In genomic region chr1:61056674-61057439, GRCh38 we compare ENCODE assay signal across 8 cellular contexts. TPM values are rescaled to one million over a fixed set of nuclear protein-coding genes. Genes with fewer than 3 reads are reported as not detected.
DNase-seq lines count a peak whose midpoint lies in the region; ATAC-seq and TF ChIP-seq lines count a peak whose summit lies in the region.

No MANE protein-coding gene starts in this region.

- intact Hi-C loops in activated CD4-positive, alpha-beta T cell treated with anti-CD3 and anti-CD28 coated beads for 36 hours (cut with DNase I, micrococcal nuclease): loop anchor here (1.0 to 10.0 kb wide), 6 partner anchors 20 to 1378 kb away; partner anchors contain the start of genes TM2D1 (in 1 of the 2) and USP1 (in 1 of the 2)

- H3K27ac Mint-ChIP-seq in activated CD4-positive, alpha-beta T cell treated with anti-CD3 and anti-CD28 coated beads for 36 hours: peak overlapping the region; percentile 65

- no peak overlapping the region for H3K27ac ChIP-seq in cardiac muscle cell

- peak; percentile 61 for DNase-seq in activated CD4-positive, alpha-beta T cell treated with anti-CD3 and anti-CD28 coated beads for 36 hours
- no peak for DNase-seq in activated CD4-positive, alpha-beta T cell treated with anti-CD3 and anti-CD28 coated beads for 1 hour
- no peak for DNase-seq in NT2/D1 (ENCODE audit: low read depth, low spot score)
- DNase-seq in adipocyte (ENCODE audit: low read depth): peak; percentile 79
- DNase-seq in cardiac muscle cell (ENCODE audit: low read depth in 1 of 2, low spot score in 1 of 2): peak; percentile 44 to 75
- DNase-seq in omental fat pad (ENCODE audit: low spot score): no peak
- DNase-seq in NCI-H226: no peak

- CTCF ChIA-PET in activated CD4-positive, alpha-beta T cell treated with anti-CD3 and anti-CD28 coated beads for 36 hours (lab: Charles Lee): interaction anchor here (0.5 to 2.0 kb wide), 3 partner anchors 20 to 25 kb away, joined by 3 to 7 read pairs (median 3); no protein-coding TSS in a partner anchor

- peak overlapping the region; percentile 58 for H3K4me3 ChIP-seq in NT2/D1 (ENCODE audit: insufficient read length, low read depth)
- H3K4me3 ChIP-seq in adipocyte (ENCODE audit: low read length): peak overlapping the region; percentile 96
- peak overlapping the region; percentile 71 for H3K4me3 ChIP-seq in cardiac muscle cell

- no peak for TF ChIP-seq CTCF in cardiac muscle cell (IDR thresholded peaks at IDR 0.05; ENCODE audit: low read depth, low read length)
- no peak for TF ChIP-seq CTCF in omental fat pad (IDR thresholded peaks at IDR 0.05)

- peak overlapping the region; percentile 76 for H3K4me3 Mint-ChIP-seq in activated CD4-positive, alpha-beta T cell treated with anti-CD3 and anti-CD28 coated beads for 36 hours

- H3K4me1 ChIP-seq in NT2/D1 (ENCODE audit: insufficient read depth, insufficient read length): no peaks in the 10 kb centered on the region
- peaks cover 21% of the 10 kb centered on the region for H3K4me1 ChIP-seq in adipocyte (ENCODE audit: control insufficient read depth, insufficient read depth, low read length)
- H3K4me1 ChIP-seq in cardiac muscle cell (ENCODE audit: low read depth): peaks cover 23% of the 10 kb centered on the region

- peaks cover 56% of the 10 kb centered on the region for H3K27me3 ChIP-seq in NT2/D1 (ENCODE audit: insufficient read depth, insufficient read length)
- no peaks in the 10 kb centered on the region for H3K27me3 ChIP-seq in adipocyte (replicated peaks; ENCODE audit: control insufficient read depth, insufficient read depth, low read length)
- H3K27me3 ChIP-seq in cardiac muscle cell: peaks cover 64% of the 10 kb centered on the region

- H3K9me3 Mint-ChIP-seq in activated CD4-positive, alpha-beta T cell treated with anti-CD3 and anti-CD28 coated beads for 36 hours (ENCODE audit: low read depth): no peaks in the 10 kb centered on the region

- peaks cover 51% of the 10 kb centered on the region for H3K27me3 Mint-ChIP-seq in activated CD4-positive, alpha-beta T cell treated with anti-CD3 and anti-CD28 coated beads for 36 hours

- H3K9me3 ChIP-seq in NT2/D1 (ENCODE audit: insufficient read depth, low read length): no peaks in the 10 kb centered on the region
- no peaks in the 10 kb centered on the region for H3K9me3 ChIP-seq in adipocyte (ENCODE audit: control insufficient read depth, low read length)
- H3K9me3 ChIP-seq in cardiac muscle cell (ENCODE audit: low read depth): no peaks in the 10 kb centered on the region

- H3K36me3 ChIP-seq in NT2/D1 (ENCODE audit: insufficient read depth, insufficient read length, low read length) (no peaks in the 10 kb centered on the region), adipocyte (ENCODE audit: control insufficient read depth, insufficient read depth, low read length, severe bottlenecking) (no peaks in the 10 kb centered on the region), cardiac muscle cell (no peaks in the 10 kb centered on the region)

- ATAC-seq in activated CD4-positive, alpha-beta T cell treated with anti-CD3 and anti-CD28 coated beads for 36 hours: peak; percentile 52
- ATAC-seq in omental fat pad (ENCODE audit: low FRiP score) (peak; percentile 62), GM19328 (IDR thresholded peaks at IDR 0.05; ENCODE audit: unreplicated experiment) (no peak)

- POLR2A ChIA-PET in activated CD4-positive, alpha-beta T cell treated with anti-CD3 and anti-CD28 coated beads for 36 hours (lab: Charles Lee): interaction anchor here (0.6 kb wide), 1 partner anchor 581 kb away, joined by 4 read pairs; no protein-coding TSS in a partner anchor

- no peaks in the 10 kb centered on the region for H3K36me3 Mint-ChIP-seq in activated CD4-positive, alpha-beta T cell treated with anti-CD3 and anti-CD28 coated beads for 36 hours (ENCODE audit: low read depth)

- H3K4me1 Mint-ChIP-seq in activated CD4-positive, alpha-beta T cell treated with anti-CD3 and anti-CD28 coated beads for 36 hours: peaks cover 24% of the 10 kb centered on the region

- H3K9ac ChIP-seq in NT2/D1 (ENCODE audit: insufficient read length, low read depth): peak overlapping the region; percentile 46
- H3K9ac ChIP-seq in adipocyte (ENCODE audit: low read length): peak overlapping the region; percentile 92

RNA-seq across cellular contexts. Expression of gene NFIA, which starts 25.5 kb away (rescaled TPM):
- total RNA-seq in activated CD4-positive, alpha-beta T cell treated with anti-CD3 and anti-CD28 coated beads for 36 hours: 1 to 10 TPM; 3.0 to 3.2 TPM
- total RNA-seq in cardiac muscle cell (12.0 and 14.9 TPM in 2 replicates), omental fat pad (100 to 1,000 TPM in 1 of 4 donors, 10 to 100 TPM in 3; 61.1 to 159 (median 77.5) TPM)
- polyA plus RNA-seq in cardiac muscle cell: 10.1 and 18.3 TPM in 2 replicates

Comparison
In these comparisons a context has a peak if more than half of its experiments do, and no peak if none do; other contexts are left out.
1. DNase-seq: peak in activated CD4-positive, alpha-beta T cell treated with anti-CD3 and anti-CD28 coated beads for 36 hours (single experiment), adipocyte (single experiment) and cardiac muscle cell (2 of 2); none in activated CD4-positive, alpha-beta T cell treated with anti-CD3 and anti-CD28 coated beads for 1 hour (single experiment), NT2/D1 (single experiment), omental fat pad (single experiment) and NCI-H226 (single experiment).
2. Peak in every context shown above with its lines, with median percentiles within 50 percentile points of each other: H3K4me3 ChIP-seq.